8 cellular contexts compared by ENCODE assay signal in the genomic region with DNA sequence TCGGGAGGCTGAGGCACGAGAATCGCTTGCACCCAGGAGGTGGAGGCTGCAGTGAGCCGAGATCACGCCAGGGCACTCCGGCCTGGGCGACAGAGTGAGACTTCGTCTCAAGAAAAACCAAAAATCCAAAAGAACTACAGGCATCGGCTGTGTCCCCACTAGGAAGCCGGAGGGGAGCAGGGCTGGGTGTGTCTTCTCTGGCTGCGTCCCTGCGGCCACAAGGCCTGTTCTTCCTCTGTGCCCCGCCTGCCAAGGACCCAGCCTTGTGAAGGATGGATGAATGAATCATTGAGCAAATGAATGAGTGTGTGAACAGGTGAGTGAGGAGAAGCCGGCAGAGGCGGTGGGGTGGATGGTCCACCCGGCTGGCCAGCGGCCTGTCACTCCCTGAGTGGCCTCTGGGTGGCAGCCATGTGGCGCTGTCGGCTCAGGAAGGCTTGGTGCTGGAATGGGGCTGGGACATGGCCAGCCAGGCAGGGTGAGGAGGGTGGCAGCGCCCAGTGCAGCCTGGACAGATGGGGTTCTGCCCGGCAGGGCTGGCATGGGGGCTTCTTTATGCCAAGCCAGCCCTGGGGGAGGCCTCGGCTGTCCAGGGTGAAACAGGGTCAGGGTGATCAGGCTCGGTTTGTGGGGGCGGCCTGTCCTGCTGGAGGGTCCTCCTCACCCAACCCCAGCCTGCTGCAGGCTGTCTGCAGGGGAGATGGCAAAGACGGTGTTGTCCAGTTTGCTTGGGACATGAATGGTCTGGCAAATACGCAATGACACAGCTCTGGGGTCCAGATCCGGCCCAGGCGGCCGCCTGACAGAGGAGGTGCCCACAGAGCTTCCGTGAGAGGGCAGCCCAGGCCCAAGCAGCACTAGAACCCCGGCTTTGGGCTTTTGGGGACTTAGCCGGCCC. TPM values are rescaled to one million over a fixed set of nuclear protein-coding genes. Genes with fewer than 3 reads are reported as not detected.
DNase-seq lines count a peak whose midpoint lies in the region; ATAC-seq and TF ChIP-seq lines count a peak whose summit lies in the region.

No MANE protein-coding gene starts in this region.

- TF ChIP-seq CTCF in Peyer's patch (IDR thresholded peaks at IDR 0.05) (peak; percentile 68 to 98 (median 92)), fibroblast of mammary gland (conservative IDR thresholded peaks at IDR 0.05; ENCODE audit: control insufficient read depth, insufficient read depth, low read depth, low read length) (peak; percentile 81), neural crest cell (conservative IDR thresholded peaks at IDR 0.05) (peak; percentile 90), thoracic aorta (IDR thresholded peaks at IDR 0.05) (peak; percentile 93)

- H3K27ac ChIP-seq in Peyer's patch (peak overlapping the region in 2 of 4 donors; percentile 3 to 57), thoracic aorta (no peak overlapping the region)

- H3K9me3 ChIP-seq in Peyer's patch, result no peaks in the 10 kb centered on the region
- H3K9me3 ChIP-seq in thoracic aorta, result no peaks in the 10 kb centered on the region

- no peak overlapping the region for H3K27ac Mint-ChIP-seq in neural crest cell (ENCODE audit: unreplicated experiment)

- peaks cover 23% of the 10 kb centered on the region for H3K27me3 Mint-ChIP-seq in neural crest cell (ENCODE audit: low read depth)

- H3K36me3 ChIP-seq in Peyer's patch (no peaks in the 10 kb centered on the region), thoracic aorta (no peaks in the 10 kb centered on the region)

- H3K36me3 Mint-ChIP-seq in neural crest cell (ENCODE audit: low read depth), result no peaks in the 10 kb centered on the region

- H3K4me3 Mint-ChIP-seq in neural crest cell, result no peak overlapping the region

- peaks cover 4% of the 10 kb centered on the region for H3K4me1 Mint-ChIP-seq in neural crest cell

- H3K4me1 ChIP-seq in Peyer's patch (peaks cover 3 to 27% (median 7%) of the 10 kb centered on the region in 4 donors), thoracic aorta (ENCODE audit: control insufficient read depth in 1 of 2, low read depth in 2 of 2) (no peaks in the 10 kb centered on the region)

- no peaks in the 10 kb centered on the region for H3K9me3 Mint-ChIP-seq in neural crest cell

- ATAC-seq in thoracic aorta (ENCODE audit: insufficient number of reproducible peaks, low FRiP score, low read depth), result peak; percentile 91
- no peak for ATAC-seq in HG02623 (IDR thresholded peaks at IDR 0.05; ENCODE audit: unreplicated experiment)

- no peaks in the 10 kb centered on the region for H3K27me3 ChIP-seq in Peyer's patch
- no peaks in the 10 kb centered on the region for H3K27me3 ChIP-seq in thoracic aorta (replicated peaks; ENCODE audit: insufficient read depth)

- peak; percentile 83 for DNase-seq in ELR (ENCODE audit: low read depth)
- peak; percentile 62 for DNase-seq in LHCN-M2 (ENCODE audit: low read depth)
- DNase-seq in Peyer's patch, result peak; percentile 53 to 89 (median 89)
- DNase-seq in activated T-helper 1 cell treated with Interleukin-2 at 50 U/mL for 16 hours (ENCODE audit: low read depth), result peak; percentile 25
- DNase-seq in fibroblast of mammary gland (ENCODE audit: low read depth), result peak; percentile 59
- peak; percentile 83 for DNase-seq in neural crest cell (ENCODE audit: low read depth, low spot score)
- no peak for DNase-seq in thoracic aorta (ENCODE audit: low spot score)

- no peak for TF ChIP-seq POLR2A in Peyer's patch (IDR thresholded peaks at IDR 0.05)

- H3K4me3 ChIP-seq in Peyer's patch, result peak overlapping the region in 1 of 4 donors; percentile 15
- no peak overlapping the region for H3K4me3 ChIP-seq in fibroblast of mammary gland (ENCODE audit: control insufficient read depth, low read depth, low read length)
- no peak overlapping the region for H3K4me3 ChIP-seq in thoracic aorta

RNA-seq across cellular contexts. Expression of a gene that starts 21.7 kb away (rescaled TPM):
- total RNA-seq in LHCN-M2 (2014; rRNA removed), result 37.3 and 37.8 TPM in 2 replicates
- 13.6 TPM for polyA plus RNA-seq in LHCN-M2 (2012)
- 100 to 1,000 TPM in 1 of 4 donors, 10 to 100 TPM in 3; 37.1 to 109 (median 64.1) TPM for total RNA-seq in Peyer's patch
- total RNA-seq in neural crest cell, result 27.1 and 28.8 TPM in 2 replicates
- 1 to 10 TPM; 2.2 to 4.7 TPM for total RNA-seq in thoracic aorta

RNA-seq across cellular contexts. Expression of a gene that starts 30.6 kb away (rescaled TPM):
- 23.4 and 31.3 TPM in 2 replicates for total RNA-seq in LHCN-M2 (2014; rRNA removed)
- 105 TPM for polyA plus RNA-seq in LHCN-M2 (2012)
- total RNA-seq in Peyer's patch, result 10 to 100 TPM; 65.6 to 99.9 (median 76.4) TPM
- 106 TPM in 2 replicates for total RNA-seq in neural crest cell
- 10 to 100 TPM; 19.8 to 33.4 TPM for total RNA-seq in thoracic aorta

RNA-seq across cellular contexts. Expression of a gene that starts 49.9 kb away (rescaled TPM):
- total RNA-seq in LHCN-M2 (2014; rRNA removed) (157 and 200 TPM in 2 replicates), Peyer's patch (100 to 1,000 TPM; 118 to 186 (median 171) TPM), neural crest cell (103 and 108 TPM in 2 replicates), thoracic aorta (100 to 1,000 TPM in 1 of 2 donors, 10 to 100 TPM in 1; 93.8 to 108 TPM)
- 89.0 TPM for polyA plus RNA-seq in LHCN-M2 (2012)

RNA-seq across cellular contexts. Expression of a gene that starts 50.2 kb away (rescaled TPM):
- total RNA-seq in LHCN-M2 (2014; rRNA removed), result 39.6 and 42.9 TPM in 2 replicates
- 47.5 TPM for polyA plus RNA-seq in LHCN-M2 (2012)
- total RNA-seq in Peyer's patch, result 10 to 100 TPM; 33.5 to 45.4 (median 43.4) TPM
- total RNA-seq in neural crest cell, result 51.0 and 53.7 TPM in 2 replicates
- total RNA-seq in thoracic aorta, result 10 to 100 TPM; 34.4 to 40.7 TPM
